3 cellular contexts compared by ENCODE assay signal in genomic region chr9:117932585-117932984, GRCh38.
"Had no signal": no experiment of that assay in that cellular context is flagged by ENCODE, and none has a peak within 500 bp of the region (broad histone marks: within the 10 kb centered on the region; RNA-seq: fewer than 3 reads in every experiment).

No MANE protein-coding gene starts in this region.

- ATAC-seq: GM12878 had no signal

- H3K4me3 ChIP-seq: GM12878 had no signal

- DNase-seq: GDM1, GF-D8 had no signal
